ENCODE assay signal across 14 cellular contexts in the genomic region with DNA sequence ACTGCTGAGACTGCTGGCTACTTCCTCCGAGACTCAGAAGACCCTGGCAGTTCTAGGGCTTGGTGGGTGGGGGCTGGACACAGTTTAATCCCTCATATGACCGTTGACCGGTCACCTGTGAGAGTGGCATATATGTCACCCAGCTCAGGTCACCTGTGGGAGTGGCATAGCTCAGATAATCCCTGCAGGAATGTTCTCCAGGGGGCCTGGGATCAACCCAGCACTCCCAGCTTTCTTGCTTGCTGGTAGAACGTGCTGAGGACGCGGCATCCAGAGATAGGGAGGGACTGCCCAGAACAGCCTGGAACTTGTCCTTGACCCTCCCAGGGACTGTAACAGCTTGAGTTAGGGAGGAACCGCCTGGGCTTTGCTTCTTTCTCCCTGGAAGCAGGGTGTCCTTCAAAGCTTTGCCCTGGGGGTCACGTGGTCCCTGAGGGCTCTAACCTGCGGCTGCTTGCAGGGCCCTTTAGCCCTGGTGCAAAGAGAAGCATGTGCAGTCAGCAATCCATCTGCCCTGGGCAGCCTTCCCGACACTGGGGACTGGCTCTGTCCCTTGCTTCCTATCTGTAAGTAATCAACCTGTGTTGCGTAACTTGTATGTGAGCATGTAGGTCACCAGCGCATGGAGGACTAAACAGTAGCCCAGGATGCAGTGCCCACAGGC. TPM values are rescaled to one million over a fixed set of nuclear protein-coding genes. Genes with fewer than 3 reads are reported as not detected.
DNase-seq lines count a peak whose midpoint lies in the region; ATAC-seq and TF ChIP-seq lines count a peak whose summit lies in the region.
"Had no signal": no experiment of that assay in that cellular context is flagged by ENCODE, and none has a peak within 500 bp of the region (broad histone marks: within the 10 kb centered on the region; RNA-seq: fewer than 3 reads in every experiment).

No MANE protein-coding gene starts in this region.

- H3K9me3 Mint-ChIP-seq in CD8-positive, alpha-beta T cell, result no peaks in the 10 kb centered on the region
- H3K9me3 Mint-ChIP-seq: naive B cell had no signal

- CTCF ChIA-PET in CD8-positive, alpha-beta T cell (lab: Charles Lee), result no interaction called here

- peak overlapping the region; percentile 88 for H2BK15ac ChIP-seq in neuronal stem cell (ENCODE audit: low read length)

- no peaks in the 10 kb centered on the region for H3K36me3 ChIP-seq in CD8-positive, alpha-beta T cell (ENCODE audit: insufficient read depth, low read length)
- H3K36me3 ChIP-seq in neuronal stem cell (replicated peaks in 1 of 2; ENCODE audit: control insufficient read depth in 2 of 2, insufficient read depth in 2 of 2, low read length in 2 of 2), result no peaks in the 10 kb centered on the region
- H3K36me3 ChIP-seq: suprapubic skin had no signal

- no peak for TF ChIP-seq CTCF in CD8-positive, alpha-beta T cell (IDR thresholded peaks at IDR 0.05)
- TF ChIP-seq CTCF in LNCaP clone FGC (IDR thresholded peaks at IDR 0.05; ENCODE audit: control insufficient read depth, extremely low read depth, insufficient read depth), result no peak
- TF ChIP-seq CTCF in epithelial cell of proximal tubule (conservative IDR thresholded peaks at IDR 0.05; ENCODE audit: low read depth, low read length), result no peak

- peak overlapping the region; percentile 32 for H3K23ac ChIP-seq in neuronal stem cell (ENCODE audit: low read depth, low read length, poor library complexity)

- intact Hi-C loops in CD8-positive, alpha-beta T cell (cut with DNase I, micrococcal nuclease), result loop anchor here in 1 of 2 experiments (5.0 kb wide), 1 partner anchor 99 kb away; no protein-coding TSS in a partner anchor

- H2BK5ac ChIP-seq in neuronal stem cell (ENCODE audit: low read length), result peak overlapping the region; percentile 39

- no peak overlapping the region for H2AFZ ChIP-seq in neuronal stem cell (ENCODE audit: low read length)

- no peak overlapping the region for H3K4me3 ChIP-seq in CD8-positive, alpha-beta T cell (ENCODE audit: low read depth, low read length)
- H3K4me3 ChIP-seq in LNCaP clone FGC (ENCODE audit: low read depth, low read length) (no peak overlapping the region), epithelial cell of proximal tubule (ENCODE audit: low read depth, low read length) (no peak overlapping the region), neuronal stem cell (ENCODE audit: low read length in 2 of 2) (no peak overlapping the region)

- H2AK5ac ChIP-seq in neuronal stem cell (ENCODE audit: low read depth, low read length), result peak overlapping the region; percentile 86

- H3K36me3 Mint-ChIP-seq in CD8-positive, alpha-beta T cell, result no peaks in the 10 kb centered on the region
- H3K36me3 Mint-ChIP-seq: naive B cell had no signal

- H2BK120ac ChIP-seq in neuronal stem cell (ENCODE audit: low read depth, low read length), result no peak overlapping the region

- DNase-seq in CD8-positive, alpha-beta T cell, result no peak
- DNase-seq in LNCaP clone FGC (ENCODE audit: low read depth) (peak; percentile 48), epithelial cell of proximal tubule (ENCODE audit: low read depth) (peak; percentile 7), neuronal stem cell (ENCODE audit: low spot score) (no peak), NCI-H1417 (lab: John Stamatoyannopoulos, UW) (no peak)
- no peak for DNase-seq in NK-92 treated with Interleukin-12 subunit alpha and Interleukin-12 subunit beta, amount 100 ng/mL, for 24 hours (lab: John Stamatoyannopoulos, UW)
- DNase-seq: hippocampal formation, MM.1S, naive B cell, NCI-H69, T-helper 9 cell had no signal

- H4K8ac ChIP-seq in neuronal stem cell (ENCODE audit: low read depth, low read length), result no peak overlapping the region

- peaks cover 19% of the 10 kb centered on the region for H3K4me1 ChIP-seq in CD8-positive, alpha-beta T cell (ENCODE audit: insufficient read depth, low read length)
- H3K4me1 ChIP-seq in neuronal stem cell (ENCODE audit: control insufficient read depth in 2 of 2, insufficient read depth in 1 of 2, low read depth in 1 of 2, low read length in 2 of 2), result peaks cover 0 to 2% of the 10 kb centered on the region in 2 donors

- WGBS in neuronal stem cell (ENCODE audit: extremely low coverage in 2 of 2, insufficient read length in 2 of 2, insufficient replicate concordance in 1 of 2), 2 donors, result no CpG with 5 or more reads among the region's 12 CpGs

- H3K14ac ChIP-seq in neuronal stem cell (ENCODE audit: low read length), result no peak overlapping the region

- no peak overlapping the region for H3K18ac ChIP-seq in neuronal stem cell (ENCODE audit: low read length)

- no peak overlapping the region for H3K4ac ChIP-seq in neuronal stem cell (ENCODE audit: low read length)

- no peaks in the 10 kb centered on the region for H3K27me3 Mint-ChIP-seq in CD8-positive, alpha-beta T cell (ENCODE audit: low read depth)

- no peak overlapping the region for H3K27ac ChIP-seq in CD8-positive, alpha-beta T cell (ENCODE audit: low read depth, low read length)
- no peak overlapping the region for H3K27ac ChIP-seq in neuronal stem cell (replicated peaks; ENCODE audit: low read length)
- H3K27ac ChIP-seq: suprapubic skin had no signal

- no peaks in the 10 kb centered on the region for H3K9me3 ChIP-seq in CD8-positive, alpha-beta T cell (ENCODE audit: low read length)
- no peaks in the 10 kb centered on the region for H3K9me3 ChIP-seq in neuronal stem cell (replicated peaks in 1 of 2; ENCODE audit: control insufficient read depth in 2 of 2, insufficient read depth in 1 of 2, low read depth in 1 of 2, low read length in 2 of 2)
- H3K9me3 ChIP-seq: suprapubic skin had no signal

- POLR2A ChIA-PET in CD8-positive, alpha-beta T cell (lab: Charles Lee), result no interaction called here

- no peak for ATAC-seq in CD8-positive, alpha-beta T cell
- ATAC-seq in HG03039 (IDR thresholded peaks at IDR 0.05; ENCODE audit: unreplicated experiment), result no peak
- ATAC-seq in GM19395 (IDR thresholded peaks at IDR 0.05; ENCODE audit: unreplicated experiment), result no peak

- H3K27me3 ChIP-seq in CD8-positive, alpha-beta T cell (ENCODE audit: insufficient read depth, low read length), result no peaks in the 10 kb centered on the region
- peaks cover 0 to 41% (median 0%) of the 10 kb centered on the region in 3 experiments for H3K27me3 ChIP-seq in neuronal stem cell (ENCODE audit: control insufficient read depth in 3 of 3, insufficient read depth in 3 of 3, low read depth in 1 of 3, low read length in 3 of 3)
- H3K27me3 ChIP-seq: suprapubic skin had no signal

- peaks cover 13% of the 10 kb centered on the region for H3K4me1 Mint-ChIP-seq in CD8-positive, alpha-beta T cell (ENCODE audit: low read depth)

- no peak overlapping the region for H2BK12ac ChIP-seq in neuronal stem cell (ENCODE audit: low read length)

- H4K91ac ChIP-seq in neuronal stem cell (ENCODE audit: low read depth, low read length, poor library complexity), result no peak overlapping the region

- no peaks in the 10 kb centered on the region for H3K79me1 ChIP-seq in neuronal stem cell (ENCODE audit: low read depth, low read length)

- no peak overlapping the region for H3K27ac Mint-ChIP-seq in CD8-positive, alpha-beta T cell

- no peak overlapping the region for H3K9ac ChIP-seq in neuronal stem cell (ENCODE audit: low read depth, low read length, poor library complexity)

- no peak overlapping the region for H3K4me2 ChIP-seq in neuronal stem cell (ENCODE audit: insufficient read depth, low read length, poor library complexity, severe bottlenecking)

- H3K4me3 Mint-ChIP-seq in CD8-positive, alpha-beta T cell, result peak overlapping the region; percentile 75

RNA-seq across cellular contexts. Expression of a gene that starts 55.3 kb away (rescaled TPM):
- total RNA-seq in CD8-positive, alpha-beta T cell, result 10 to 100 TPM; 16.5 to 20.2 TPM
- total RNA-seq in epithelial cell of proximal tubule, result 0.58 and 1.8 TPM in 2 replicates
- polyA plus RNA-seq in neuronal stem cell (2013, experiment 1 of 2), result 0.15 TPM
- 0.12 TPM for polyA plus RNA-seq in neuronal stem cell (2013, experiment 2 of 2)

RNA-seq across cellular contexts. Expression of a gene that starts 55.6 kb away (rescaled TPM):
- total RNA-seq in CD8-positive, alpha-beta T cell, result under 1 TPM; 0.22 to 0.36 TPM
- not detected in 2 replicates for total RNA-seq in epithelial cell of proximal tubule
- polyA plus RNA-seq in neuronal stem cell (2013, experiment 1 of 2), result not detected
- polyA plus RNA-seq in neuronal stem cell (2013, experiment 2 of 2), result not detected
- total RNA-seq: suprapubic skin had no signal

Comparison
In these comparisons a context has a peak if more than half of its experiments do, and no peak if none do; other contexts are left out.
1. DNase-seq: peak in LNCaP clone FGC (single experiment) and epithelial cell of proximal tubule (single experiment); none in CD8-positive, alpha-beta T cell (0 of 7), neuronal stem cell (single experiment), NK-92 treated with Interleukin-12 subunit alpha and Interleukin-12 subunit beta, amount 100 ng/mL, for 24 hours (single experiment) and NCI-H1417 (0 of 3).